1 cellular context compared by ENCODE assay signal in genomic region chr6:141460245-141460644, GRCh38.
TF ChIP-seq lines count a peak whose summit lies in the region.

No MANE protein-coding gene starts in this region.

TF ChIP-seq in WTC11, 78 proteins besides CTCF, POLR2A, EP300 and RAD21 (continued from another document):
- TF ChIP-seq USF2 (CRISPR knock-in tag; IDR thresholded peaks at IDR 0.05) (peak; percentile 18; the same call in 1 of the 2 replicates), ZMAT4 (CRISPR knock-in tag; IDR thresholded peaks at IDR 0.05) (peak; percentile 66; the same call in 1 of the 2 replicates), TEAD4 (CRISPR knock-in tag; IDR thresholded peaks at IDR 0.05) (peak; percentile 60; the same call in 1 of the 2 replicates), TEAD1 (CRISPR knock-in tag; IDR thresholded peaks at IDR 0.05) (peak; percentile 93)
- TF ChIP-seq, protein P1, sequence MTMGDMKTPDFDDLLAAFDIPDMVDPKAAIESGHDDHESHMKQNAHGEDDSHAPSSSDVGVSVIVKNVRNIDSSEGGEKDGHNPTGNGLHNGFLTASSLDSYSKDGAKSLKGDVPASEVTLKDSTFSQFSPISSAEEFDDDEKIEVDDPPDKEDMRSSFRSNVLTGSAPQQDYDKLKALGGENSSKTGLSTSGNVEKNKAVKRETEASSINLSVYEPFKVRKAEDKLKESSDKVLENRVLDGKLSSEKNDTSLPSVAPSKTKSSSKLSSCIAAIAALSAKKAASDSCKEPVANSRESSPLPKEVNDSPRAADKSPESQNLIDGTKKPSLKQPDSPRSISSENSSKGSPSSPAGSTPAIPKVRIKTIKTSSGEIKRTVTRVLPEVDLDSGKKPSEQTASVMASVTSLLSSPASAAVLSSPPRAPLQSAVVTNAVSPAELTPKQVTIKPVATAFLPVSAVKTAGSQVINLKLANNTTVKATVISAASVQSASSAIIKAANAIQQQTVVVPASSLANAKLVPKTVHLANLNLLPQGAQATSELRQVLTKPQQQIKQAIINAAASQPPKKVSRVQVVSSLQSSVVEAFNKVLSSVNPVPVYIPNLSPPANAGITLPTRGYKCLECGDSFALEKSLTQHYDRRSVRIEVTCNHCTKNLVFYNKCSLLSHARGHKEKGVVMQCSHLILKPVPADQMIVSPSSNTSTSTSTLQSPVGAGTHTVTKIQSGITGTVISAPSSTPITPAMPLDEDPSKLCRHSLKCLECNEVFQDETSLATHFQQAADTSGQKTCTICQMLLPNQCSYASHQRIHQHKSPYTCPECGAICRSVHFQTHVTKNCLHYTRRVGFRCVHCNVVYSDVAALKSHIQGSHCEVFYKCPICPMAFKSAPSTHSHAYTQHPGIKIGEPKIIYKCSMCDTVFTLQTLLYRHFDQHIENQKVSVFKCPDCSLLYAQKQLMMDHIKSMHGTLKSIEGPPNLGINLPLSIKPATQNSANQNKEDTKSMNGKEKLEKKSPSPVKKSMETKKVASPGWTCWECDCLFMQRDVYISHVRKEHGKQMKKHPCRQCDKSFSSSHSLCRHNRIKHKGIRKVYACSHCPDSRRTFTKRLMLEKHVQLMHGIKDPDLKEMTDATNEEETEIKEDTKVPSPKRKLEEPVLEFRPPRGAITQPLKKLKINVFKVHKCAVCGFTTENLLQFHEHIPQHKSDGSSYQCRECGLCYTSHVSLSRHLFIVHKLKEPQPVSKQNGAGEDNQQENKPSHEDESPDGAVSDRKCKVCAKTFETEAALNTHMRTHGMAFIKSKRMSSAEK (CRISPR knock-in tag; IDR thresholded peaks at IDR 0.05; ENCODE audit: borderline replicate concordance), result peak; percentile 50; the same call in 1 of the 2 replicates
TF ChIP-seq in WTC11: peak in this region for 7; not testable (repeated sequence) for 71.
